Comparison of ENCODE assay signal across 9 cellular contexts in the genomic region with DNA sequence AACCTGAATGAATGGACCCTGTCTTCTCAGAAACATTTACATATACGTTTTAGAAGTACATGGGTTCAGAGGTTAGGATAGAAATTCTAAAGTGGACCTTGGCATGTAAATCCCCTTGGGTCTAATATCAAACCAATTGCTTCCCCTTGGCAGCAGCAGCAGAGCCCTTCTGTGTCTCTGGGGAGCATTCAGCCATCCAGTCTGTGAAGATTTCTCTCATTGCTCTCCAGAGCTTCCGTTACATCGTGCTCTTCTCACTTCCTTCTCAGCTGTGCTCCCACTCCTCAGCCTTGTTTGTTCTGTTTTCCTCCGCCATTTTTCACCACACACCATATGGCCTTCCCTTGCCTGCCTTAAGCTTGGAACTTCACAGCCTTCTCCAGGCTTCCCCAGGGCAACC.
A peak's percentile ranks its signal among the peaks of the same experiment; 100 is the strongest.
DNase-seq lines count a peak whose midpoint lies in the region; ATAC-seq lines count a peak whose summit lies in the region.
"Had no signal": no experiment of that assay in that cellular context is flagged by ENCODE, and none has a peak within 500 bp of the region (broad histone marks: within the 10 kb centered on the region; RNA-seq: fewer than 3 reads in every experiment).

No MANE protein-coding gene starts in this region.

- H3K4me2 ChIP-seq in trophoblast cell (ENCODE audit: low read length), result no peak overlapping the region
- H3K4me2 ChIP-seq: smooth muscle cell had no signal

- peak overlapping the region; percentile 50 for H2BK12ac ChIP-seq in trophoblast cell (ENCODE audit: low read length)

- H3K4me3 Mint-ChIP-seq in activated T-cell treated with anti-CD3 and anti-CD28 coated beads, Interleukin-2, amount 50 U/mL, for 24 hours, result no peak overlapping the region

- H4K91ac ChIP-seq in trophoblast cell (ENCODE audit: low read depth, low read length), result peak overlapping the region; percentile 26

- H3K18ac ChIP-seq in trophoblast cell (ENCODE audit: low read length), result no peak overlapping the region

- no peak overlapping the region for H2AFZ ChIP-seq in trophoblast cell (ENCODE audit: insufficient read depth, low read length, poor library complexity)

- peaks cover 6% of the 10 kb centered on the region for H3K79me1 ChIP-seq in trophoblast cell (ENCODE audit: low read length)

- H3K4me1 ChIP-seq in trophoblast cell (ENCODE audit: control insufficient read depth in 1 of 2, insufficient read depth in 2 of 2, low read length in 2 of 2), result peaks cover 14 to 18% of the 10 kb centered on the region in 2 experiments

- H4K8ac ChIP-seq in trophoblast cell (ENCODE audit: low read depth, low read length), result no peak overlapping the region

- no peaks in the 10 kb centered on the region for H3K36me3 ChIP-seq in trophoblast cell (ENCODE audit: control insufficient read depth in 1 of 2, insufficient read depth in 2 of 2, low read length in 2 of 2)

- H3K27me3 ChIP-seq in trophoblast cell (ENCODE audit: insufficient read depth, low read length), result no peaks in the 10 kb centered on the region

- no peak overlapping the region for H4K12ac ChIP-seq in trophoblast cell (ENCODE audit: low read depth, low read length)

- peak overlapping the region; percentile 15 for H2AK5ac ChIP-seq in trophoblast cell (ENCODE audit: low read length)

- no peak overlapping the region for H3K14ac ChIP-seq in trophoblast cell (ENCODE audit: low read length)

- H2BK5ac ChIP-seq in trophoblast cell (ENCODE audit: low read depth, low read length, poor library complexity), result no peak overlapping the region

- H2BK120ac ChIP-seq in trophoblast cell (ENCODE audit: insufficient read depth, low read length, poor library complexity), result no peak overlapping the region

- no peak overlapping the region for H3K4ac ChIP-seq in trophoblast cell (ENCODE audit: low read depth, low read length)

- no peaks in the 10 kb centered on the region for H3K36me3 Mint-ChIP-seq in activated T-cell treated with anti-CD3 and anti-CD28 coated beads, Interleukin-2, amount 50 U/mL, for 24 hours (ENCODE audit: low read depth)

- H3K4me1 Mint-ChIP-seq in activated T-cell treated with anti-CD3 and anti-CD28 coated beads, Interleukin-2, amount 50 U/mL, for 24 hours (ENCODE audit: low read depth), result peaks cover 71% of the 10 kb centered on the region

- no peaks in the 10 kb centered on the region for H3K27me3 Mint-ChIP-seq in activated T-cell treated with anti-CD3 and anti-CD28 coated beads, Interleukin-2, amount 50 U/mL, for 24 hours

- no peak for DNase-seq in activated T-cell treated with anti-CD3 and anti-CD28 coated beads, Interleukin-2, amount 50 U/mL, for 24 hours
- DNase-seq in activated T-cell treated with anti-CD3 and anti-CD28 coated beads, Interleukin-2, amount 50 U/mL, for 1 hour, result no peak
- DNase-seq in NCI-H69 (lab: John Stamatoyannopoulos, UW) (peak; percentile 30), trophoblast cell (no peak), NCI-H1105 (lab: John Stamatoyannopoulos, UW) (no peak), substantia nigra (lab: John Stamatoyannopoulos, UW) (no peak), GDM1 (lab: John Stamatoyannopoulos, UW) (no peak)

- WGBS in trophoblast cell (ENCODE audit: extremely low coverage, insufficient coverage, insufficient read length), result no CpG with 5 or more reads among the region's 4 CpGs

- peak; percentile 38 for ATAC-seq in HG02798 (IDR thresholded peaks at IDR 0.05; ENCODE audit: poor library complexity, unreplicated experiment)

- no peak overlapping the region for H3K23ac ChIP-seq in trophoblast cell (ENCODE audit: low read length)

- H3K27ac Mint-ChIP-seq in activated T-cell treated with anti-CD3 and anti-CD28 coated beads, Interleukin-2, amount 50 U/mL, for 24 hours, result peak overlapping the region; percentile 38

- no peak overlapping the region for H3K9ac ChIP-seq in trophoblast cell (ENCODE audit: low read length)

- no peaks in the 10 kb centered on the region for H3K9me3 Mint-ChIP-seq in activated T-cell treated with anti-CD3 and anti-CD28 coated beads, Interleukin-2, amount 50 U/mL, for 24 hours

- no peaks in the 10 kb centered on the region for H3K79me2 ChIP-seq in trophoblast cell (ENCODE audit: control insufficient read depth, insufficient read depth, low read length, poor library complexity)

- H3K4me3 ChIP-seq in trophoblast cell (ENCODE audit: low read depth, low read length), result no peak overlapping the region
- H3K4me3 ChIP-seq: smooth muscle cell had no signal

- no peaks in the 10 kb centered on the region for H3K9me3 ChIP-seq in trophoblast cell (ENCODE audit: insufficient read depth, low read depth, low read length)

- H3K27ac ChIP-seq in trophoblast cell (ENCODE audit: low read depth, low read length) (no peak overlapping the region), substantia nigra (ENCODE audit: low read depth, low read length, poor library complexity, severe bottlenecking) (no peak overlapping the region)
